8 cellular contexts compared by ENCODE assay signal in the genomic region with DNA sequence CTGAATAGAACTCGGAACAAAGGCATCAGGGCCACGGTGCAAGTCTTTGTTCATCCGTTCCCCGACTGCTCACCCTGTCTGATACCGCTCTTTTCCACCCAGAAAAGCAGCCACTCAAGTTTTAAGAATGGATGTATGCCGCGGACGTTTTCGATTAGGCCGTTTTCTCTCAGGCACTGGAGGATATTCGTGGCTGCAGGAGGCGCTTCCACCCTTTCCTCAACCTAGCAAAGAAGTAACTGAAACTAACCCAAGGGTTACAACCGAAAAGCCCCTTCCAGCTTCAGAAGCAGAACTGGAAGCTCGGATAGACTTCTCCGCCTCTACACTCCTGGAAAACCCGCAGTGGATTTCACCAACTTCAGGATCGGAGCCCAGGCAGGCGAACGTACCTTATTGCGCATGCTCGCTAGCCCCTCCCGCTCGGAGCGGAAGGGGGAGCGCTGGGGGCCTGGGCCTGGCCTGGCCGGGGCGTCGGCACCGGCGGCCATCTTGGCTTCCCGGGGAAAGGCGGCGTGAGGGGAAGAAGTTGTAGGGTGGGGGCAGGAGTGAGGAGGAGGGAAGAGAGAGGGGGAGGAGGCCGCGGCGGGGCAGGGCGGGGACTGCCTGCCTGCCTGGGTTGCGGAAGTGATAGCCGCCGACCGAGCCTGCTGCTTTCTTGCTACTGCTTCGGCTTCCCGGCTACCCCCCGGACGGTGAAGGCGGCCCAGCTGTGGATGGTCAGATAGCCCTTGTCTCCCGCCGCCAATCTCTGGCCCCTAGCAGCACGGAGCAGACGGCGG. TPM values are rescaled to one million over a fixed set of nuclear protein-coding genes. Genes with fewer than 3 reads are reported as not detected.
DNase-seq lines count a peak whose midpoint lies in the region; ATAC-seq, FAIRE-seq and TF ChIP-seq lines count a peak whose summit lies in the region.

A gene (plus strand): TSS at position 619 of the 782 bp plus-strand sequence. CDS start 191 bp downstream, outside the sequence.

- H3K9me3 ChIP-seq in OCI-LY3 (ENCODE audit: insufficient read depth, low read length) (no peaks in the 10 kb centered on the region), mesodermal cell (ENCODE audit: control insufficient read depth, low read length) (no peaks in the 10 kb centered on the region)

- H3K9ac ChIP-seq in OCI-LY3 (ENCODE audit: low read length), result peak within 1 kb of the TSS; percentile 99

- ATAC-seq in GM21515 (IDR thresholded peaks at IDR 0.05; ENCODE audit: unreplicated experiment), result peak; percentile 50

- H3K4me3 ChIP-seq in OCI-LY3 (ENCODE audit: low read length) (peak within 1 kb of the TSS; percentile 91), mesodermal cell (ENCODE audit: extremely low read depth, insufficient read depth, low read length, poor library complexity, severe bottlenecking) (peak within 1 kb of the TSS; percentile 98)

- H2AFZ ChIP-seq in OCI-LY3 (ENCODE audit: low read depth, low read length), result no peak within 1 kb of the TSS

- H3K4me1 ChIP-seq in OCI-LY3 (ENCODE audit: low read length) (peaks cover 62% of the 10 kb centered on the region), mesodermal cell (ENCODE audit: control insufficient read depth, insufficient read depth, low read length, poor library complexity, severe bottlenecking) (peaks cover 27% of the 10 kb centered on the region)

- peaks cover 90% of the 10 kb centered on the region for H3K79me2 ChIP-seq in OCI-LY3 (ENCODE audit: low read length)

- DNase-seq in D721Med (ENCODE audit: insufficient read length, low spot score) (peak; percentile 52), HuH-7 (ENCODE audit: low spot score) (peak; percentile 82)
- peak; percentile 99 for DNase-seq in activated CD8-positive, alpha-beta memory T cell treated with anti-CD3 and anti-CD28 coated beads, Interleukin-2, amount 50 U/mL, for 48 hours
- peak; percentile 94 to 97 for DNase-seq in stimulated activated CD8-positive, alpha-beta memory T cell treated with anti-CD3 and anti-CD28 coated beads, Interleukin-15, amount 100 ng/mL, for 4 hours (ENCODE audit: low read depth in 2 of 2)

- no peaks in the 10 kb centered on the region for H3K27me3 ChIP-seq in OCI-LY3 (ENCODE audit: low read depth, low read length)

- peak within 1 kb of the TSS; percentile 98 for H3K27ac ChIP-seq in OCI-LY3 (ENCODE audit: low read length)
- peak within 1 kb of the TSS; percentile 99 for H3K27ac ChIP-seq in mesodermal cell (ENCODE audit: low read depth, low read length, severe bottlenecking)

- H3K36me3 ChIP-seq in OCI-LY3 (replicated peaks; ENCODE audit: low read depth, low read length) (peaks cover 50% of the 10 kb centered on the region), mesodermal cell (ENCODE audit: control insufficient read depth, insufficient read depth, low read length) (peaks cover 14% of the 10 kb centered on the region)

- H3K4me2 ChIP-seq in OCI-LY3 (ENCODE audit: low read length), result peak within 1 kb of the TSS; percentile 98

- peak; percentile 2 for TF ChIP-seq CTCF in D721Med (IDR thresholded peaks at IDR 0.05; ENCODE audit: insufficient read depth, missing control alignments)
- 0 out of 2 replicates have a peak, but pooled peaks have one; percentile 11 for TF ChIP-seq CTCF in OCI-LY3 (IDR thresholded peaks at IDR 0.05; ENCODE audit: low read depth, low read length)

- FAIRE-seq in D721Med (lab: Jason Lieb, UNC) (no peak), endometrium (lab: Jason Lieb, UNC) (peak; percentile 96)

- peaks cover 35% of the 10 kb centered on the region for H4K20me1 ChIP-seq in OCI-LY3 (ENCODE audit: insufficient read depth, low read length)

- 0 to 1% methylated on average over 40 to 47 of the region's 51 CpGs for WGBS in mesodermal cell (ENCODE audit: insufficient coverage in 2 of 2), 2 experiments

RNA-seq across cellular contexts. Expression of the gene that starts here (rescaled TPM):
- 138 TPM for polyA plus RNA-seq in mesodermal cell (2013, experiment 1 of 2)
- 141 TPM for polyA plus RNA-seq in mesodermal cell (2013, experiment 2 of 2)

Comparison
In these comparisons a context has a peak if more than half of its experiments do, and no peak if none do; other contexts are left out.
1. Peak in every context shown above with its lines: DNase-seq, ATAC-seq, H3K4me3 ChIP-seq and H3K27ac ChIP-seq.